ENCODE assay signal across 5 cellular contexts in the genomic region with DNA sequence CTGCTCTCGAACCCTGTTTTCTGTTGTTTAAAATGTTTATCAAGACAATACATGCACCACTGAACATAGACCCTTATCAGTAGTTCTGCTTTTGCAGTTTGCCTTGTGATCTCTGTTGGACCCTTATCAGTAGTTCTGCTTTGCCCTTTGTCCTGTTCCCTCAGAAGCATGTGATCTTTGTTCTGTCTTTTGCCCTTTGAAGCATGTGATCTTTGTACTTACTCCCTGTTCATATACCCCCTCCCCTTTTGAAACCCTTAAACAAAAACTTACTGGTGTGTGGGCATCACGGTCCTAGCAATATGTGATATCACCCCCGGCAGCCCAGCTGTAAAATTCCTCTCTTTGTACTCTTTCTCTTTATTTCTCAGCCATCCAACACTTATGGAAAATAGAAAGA. TPM values are rescaled to one million over a fixed set of nuclear protein-coding genes. Genes with fewer than 3 reads are reported as not detected.
"Had no signal": no experiment of that assay in that cellular context is flagged by ENCODE, and none has a peak within 500 bp of the region (broad histone marks: within the 10 kb centered on the region; RNA-seq: fewer than 3 reads in every experiment).

No MANE protein-coding gene starts in this region.

RNA-seq across cellular contexts. Expression of gene UGT2B11, which starts 22.6 kb away (rescaled TPM):
- total RNA-seq: GM23338, H1, H9, HT-29, IMR-90 had no signal
- polyA plus RNA-seq: GM23338, H1, IMR-90 had no signal
